19 cellular contexts compared by ENCODE assay signal in the genomic region with DNA sequence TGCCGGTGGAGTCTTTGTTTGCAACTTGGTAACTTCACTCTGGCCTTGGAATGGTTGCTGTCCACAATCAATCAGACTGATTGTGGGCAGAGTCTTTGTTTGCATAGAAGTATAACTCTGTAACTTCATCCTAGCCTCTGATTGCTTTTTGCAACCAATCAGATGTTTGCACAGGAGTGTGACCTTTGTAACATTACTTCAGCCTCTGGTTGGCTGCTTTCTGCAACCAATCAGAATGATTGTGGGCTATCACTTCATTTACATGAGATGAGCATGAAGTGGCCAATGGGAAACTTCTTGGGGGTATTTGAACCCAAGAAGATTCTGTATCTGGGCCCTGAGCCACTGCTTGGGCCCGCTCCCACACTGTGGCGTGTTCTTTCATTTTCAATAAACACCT.
DNase-seq lines count a peak whose midpoint lies in the region; ATAC-seq, FAIRE-seq and TF ChIP-seq lines count a peak whose summit lies in the region.
"Had no signal": no experiment of that assay in that cellular context is flagged by ENCODE, and none has a peak within 500 bp of the region (broad histone marks: within the 10 kb centered on the region; RNA-seq: fewer than 3 reads in every experiment).

No MANE protein-coding gene starts in this region.

- POLR2A ChIA-PET in CD4-positive, alpha-beta T cell (lab: Charles Lee) = no interaction called here
- POLR2A ChIA-PET in HepG2 (lab: Yijun Ruan, JAX) = no interaction called here

- no peaks in the 10 kb centered on the region for H3K27me3 Mint-ChIP-seq in CD4-positive, alpha-beta T cell
- H3K27me3 Mint-ChIP-seq in T-helper 17 cell = no peaks in the 10 kb centered on the region
- H3K27me3 Mint-ChIP-seq: CD4-positive, CD25-positive, alpha-beta regulatory T cell had no signal

- CTCF ChIA-PET in CD4-positive, alpha-beta T cell (lab: Charles Lee) = no interaction called here
- CTCF ChIA-PET in HepG2 (lab: Yijun Ruan, JAX; ENCODE audit: low intra/inter-chr PET ratio, low total read pairs) = no interaction called here

- H3K4me3 Mint-ChIP-seq in CD4-positive, alpha-beta T cell = no peak overlapping the region
- no peak overlapping the region for H3K4me3 Mint-ChIP-seq in T-helper 17 cell
- H3K4me3 Mint-ChIP-seq: CD4-positive, CD25-positive, alpha-beta regulatory T cell; GM23338 had no signal

- no peak for ATAC-seq in CD4-positive, alpha-beta T cell (ENCODE audit: poor library complexity)
- no peak for ATAC-seq in T-helper 17 cell
- ATAC-seq in HepG2 = peak; percentile 68
- no peak for ATAC-seq in HG02678 (IDR thresholded peaks at IDR 0.05; ENCODE audit: unreplicated experiment)
- ATAC-seq in GM18907 (IDR thresholded peaks at IDR 0.05; ENCODE audit: unreplicated experiment) = no peak
- no peak for ATAC-seq in HG03571 (IDR thresholded peaks at IDR 0.05; ENCODE audit: unreplicated experiment)
- ATAC-seq: GM23338 had no signal

- 55% methylated on average over 3 of the region's 3 CpGs for WGBS in HepG2 (ENCODE audit: low lambda C conversion rate)

- no peak overlapping the region for H3K27ac ChIP-seq in CD4-positive, alpha-beta T cell (ENCODE audit: low read depth, low read length)
- H3K27ac ChIP-seq in HepG2 (ENCODE audit: extremely low read length, insufficient read depth, low read length) (no peak overlapping the region), osteoblast (ENCODE audit: low read depth, low read length) (no peak overlapping the region)

- H3K27me3 ChIP-seq in CD4-positive, alpha-beta T cell (ENCODE audit: control insufficient read depth, insufficient read depth, low read length) = no peaks in the 10 kb centered on the region
- H3K27me3 ChIP-seq in HepG2 (ENCODE audit: control insufficient read depth in 1 of 2, insufficient read depth in 2 of 2, low read length in 2 of 2) (peaks cover 0 to 35% of the 10 kb centered on the region in 2 experiments; a peak in 3 of 5 replicates), osteoblast (ENCODE audit: insufficient read depth, low read length) (peaks cover 30% of the 10 kb centered on the region)

- no peak for DNase-seq in CD4-positive, alpha-beta T cell
- no peak for DNase-seq in T-helper 17 cell
- peak; percentile 79 for DNase-seq in HepG2 (ENCODE audit: low spot score)
- DNase-seq in osteoblast (ENCODE audit: insufficient read length, low spot score, missing footprints) = peak; percentile 18
- no peak for DNase-seq in stimulated activated CD4-positive, alpha-beta T cell treated with anti-CD3 and anti-CD28 coated beads, Interleukin-4, amount 100 ng/mL, for 1 hour
- DNase-seq: ACHN; CD4-positive, CD25-positive, alpha-beta regulatory T cell; DMS153; DMS79 treated with DMSO at 0.1 percent for 48 hours; EL; H7 had no signal

- H3K4me1 Mint-ChIP-seq in CD4-positive, alpha-beta T cell (ENCODE audit: low read depth) = peaks cover 67% of the 10 kb centered on the region
- H3K4me1 Mint-ChIP-seq in T-helper 17 cell = peaks cover 18% of the 10 kb centered on the region

- H3K4me2 ChIP-seq in HepG2 (ENCODE audit: low read depth, low read length) (peak overlapping the region; percentile 20; the same call in 1 of the 2 replicates), osteoblast (ENCODE audit: insufficient read depth, low read length) (no peak overlapping the region)
- H3K4me2 ChIP-seq: GM23338 had no signal

- no peaks in the 10 kb centered on the region for H3K36me3 ChIP-seq in HepG2 (replicated peaks in 1 of 2; ENCODE audit: control insufficient read depth in 1 of 2, insufficient read depth in 2 of 2, low read length in 2 of 2)
- no peaks in the 10 kb centered on the region for H3K36me3 ChIP-seq in osteoblast (ENCODE audit: insufficient read depth, low read length)
- H3K36me3 ChIP-seq: BLaER1 treated with 17β-estradiol and CSF1 and Interleukin-3, amounts not matched to agents 10 nM and 100 nM had no signal

- intact Hi-C loops in CD4-positive, alpha-beta T cell (cut with DNase I, micrococcal nuclease) = no loop called here
- intact Hi-C loops in HepG2 (cut with micrococcal nuclease; ENCODE audit: unreplicated experiment) = loop anchor here (10.0 kb wide), 1 partner anchor 49 kb away; no protein-coding TSS in a partner anchor

- H3K79me2 ChIP-seq in HepG2 (ENCODE audit: insufficient read depth, low read length) (no peaks in the 10 kb centered on the region), osteoblast (ENCODE audit: insufficient read depth, low read length) (no peaks in the 10 kb centered on the region)

- no peaks in the 10 kb centered on the region for H3K36me3 Mint-ChIP-seq in CD4-positive, alpha-beta T cell (ENCODE audit: low read depth)
- H3K36me3 Mint-ChIP-seq in T-helper 17 cell (ENCODE audit: low read depth) = no peaks in the 10 kb centered on the region
- H3K36me3 Mint-ChIP-seq: CD4-positive, CD25-positive, alpha-beta regulatory T cell had no signal

- H3K9me3 Mint-ChIP-seq in CD4-positive, alpha-beta T cell = peaks cover 2% of the 10 kb centered on the region
- H3K9me3 Mint-ChIP-seq: GM23338 had no signal

- TF ChIP-seq EP300 in HepG2 (IDR thresholded peaks at IDR 0.05; ENCODE audit: low read depth in 2 of 2, low read length in 2 of 2) (no peak), HepG2 (CRISPR knock-in tag; IDR thresholded peaks at IDR 0.05; ENCODE audit: borderline replicate concordance) (no peak)

- peak; percentile 88 for FAIRE-seq in HepG2 (lab: Jason Lieb, UNC)
- FAIRE-seq: D721Med, G401.6, GM12891 had no signal

- TF ChIP-seq CTCF in CD4-positive, alpha-beta T cell (IDR thresholded peaks at IDR 0.05) = no peak
- no peak for TF ChIP-seq CTCF in HepG2 (CRISPR knock-in tag; IDR thresholded peaks at IDR 0.05)
- no peak for TF ChIP-seq CTCF in osteoblast (IDR thresholded peaks at IDR 0.05; ENCODE audit: extremely low read depth, low read depth, low read length)

- no peak overlapping the region for H3K9ac ChIP-seq in HepG2 (ENCODE audit: insufficient read depth, low read depth, low read length)
- H3K9ac ChIP-seq: BLaER1 treated with 17β-estradiol and CSF1 and Interleukin-3, amounts not matched to agents 10 nM and 100 nM had no signal

- H3K27ac Mint-ChIP-seq in CD4-positive, alpha-beta T cell = peak overlapping the region; percentile 61
- peak overlapping the region; percentile 32 for H3K27ac Mint-ChIP-seq in T-helper 17 cell
- H3K27ac Mint-ChIP-seq: GM23338 had no signal

- TF ChIP-seq POLR2A in HepG2 (IDR thresholded peaks at IDR 0.05; ENCODE audit: insufficient read depth in 1 of 2, low read depth in 2 of 2, low read length in 2 of 2) = no peak

- H3K4me3 ChIP-seq in HepG2 (replicated peaks in 1 of 3; ENCODE audit: insufficient read depth in 1 of 3, low read depth in 2 of 3, low read length in 3 of 3) (no peak overlapping the region), osteoblast (ENCODE audit: insufficient read depth, low read length) (no peak overlapping the region)
- H3K4me3 ChIP-seq: BLaER1 treated with 17β-estradiol and CSF1 and Interleukin-3, amounts not matched to agents 10 nM and 100 nM; GM23338 had no signal

- no peak for TF ChIP-seq RAD21 in HepG2 (CRISPR knock-in tag; IDR thresholded peaks at IDR 0.05)

- H3K4me1 ChIP-seq in HepG2 (ENCODE audit: insufficient read depth, low read length) = peaks cover 47% of the 10 kb centered on the region
- no peaks in the 10 kb centered on the region for H3K4me1 ChIP-seq in osteoblast (ENCODE audit: insufficient read depth, low read length)

- in situ Hi-C loops in HepG2 (cut with HindIII; ENCODE audit: extremely low pct_ligation_motif_present, low pct_unique_long_range_greater_than_20kb) = no loop called here

- H2AFZ ChIP-seq in HepG2 (ENCODE audit: low read length) (no peak overlapping the region), osteoblast (ENCODE audit: low read length) (no peak overlapping the region)
- H2AFZ ChIP-seq: GM23338 had no signal

- H4K20me1 ChIP-seq in HepG2 (ENCODE audit: insufficient read depth, low read length) = no peaks in the 10 kb centered on the region
- H4K20me1 ChIP-seq in osteoblast (ENCODE audit: insufficient read depth, low read length) = no peaks in the 10 kb centered on the region
- H4K20me1 ChIP-seq: BLaER1 treated with 17β-estradiol and CSF1 and Interleukin-3, amounts not matched to agents 10 nM and 100 nM had no signal

- H3K9me3 ChIP-seq in CD4-positive, alpha-beta T cell (ENCODE audit: control insufficient read depth, low read length) = no peaks in the 10 kb centered on the region
- H3K9me3 ChIP-seq in T-helper 17 cell (ENCODE audit: control insufficient read depth, low read length, poor library complexity, severe bottlenecking) (no peaks in the 10 kb centered on the region), HepG2 (ENCODE audit: low read length) (no peaks in the 10 kb centered on the region), osteoblast (ENCODE audit: low read depth, low read length) (no peaks in the 10 kb centered on the region)
- H3K9me3 ChIP-seq: BLaER1 treated with 17β-estradiol and CSF1 and Interleukin-3, amounts not matched to agents 10 nM and 100 nM had no signal

- BruUV-seq in HepG2 (replicated peaks; lab: Mats Ljungman, UMichigan) = no TSS peak

TF ChIP-seq in HepG2, 621 proteins besides CTCF, POLR2A, EP300 and RAD21 (continues in another document):
- TF ChIP-seq HNF4A (CRISPR knock-in tag; IDR thresholded peaks at IDR 0.05) = peak; percentile 77
- peak; percentile 72 for TF ChIP-seq NFYB (CRISPR knock-in tag; IDR thresholded peaks at IDR 0.05)
- no peak for TF ChIP-seq ZBTB7A (CRISPR knock-in tag; IDR thresholded peaks at IDR 0.05)
- TF ChIP-seq ELF4 (CRISPR knock-in tag; IDR thresholded peaks at IDR 0.05; ENCODE audit: borderline replicate concordance) = no peak
- TF ChIP-seq, protein P1, sequence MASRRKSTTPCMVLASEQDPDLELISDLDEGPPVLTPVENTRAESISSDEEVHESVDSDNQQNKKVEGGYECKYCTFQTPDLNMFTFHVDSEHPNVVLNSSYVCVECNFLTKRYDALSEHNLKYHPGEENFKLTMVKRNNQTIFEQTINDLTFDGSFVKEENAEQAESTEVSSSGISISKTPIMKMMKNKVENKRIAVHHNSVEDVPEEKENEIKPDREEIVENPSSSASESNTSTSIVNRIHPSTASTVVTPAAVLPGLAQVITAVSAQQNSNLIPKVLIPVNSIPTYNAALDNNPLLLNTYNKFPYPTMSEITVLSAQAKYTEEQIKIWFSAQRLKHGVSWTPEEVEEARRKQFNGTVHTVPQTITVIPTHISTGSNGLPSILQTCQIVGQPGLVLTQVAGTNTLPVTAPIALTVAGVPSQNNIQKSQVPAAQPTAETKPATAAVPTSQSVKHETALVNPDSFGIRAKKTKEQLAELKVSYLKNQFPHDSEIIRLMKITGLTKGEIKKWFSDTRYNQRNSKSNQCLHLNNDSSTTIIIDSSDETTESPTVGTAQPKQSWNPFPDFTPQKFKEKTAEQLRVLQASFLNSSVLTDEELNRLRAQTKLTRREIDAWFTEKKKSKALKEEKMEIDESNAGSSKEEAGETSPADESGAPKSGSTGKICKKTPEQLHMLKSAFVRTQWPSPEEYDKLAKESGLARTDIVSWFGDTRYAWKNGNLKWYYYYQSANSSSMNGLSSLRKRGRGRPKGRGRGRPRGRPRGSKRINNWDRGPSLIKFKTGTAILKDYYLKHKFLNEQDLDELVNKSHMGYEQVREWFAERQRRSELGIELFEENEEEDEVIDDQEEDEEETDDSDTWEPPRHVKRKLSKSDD (CRISPR knock-in tag; IDR thresholded peaks at IDR 0.05; ENCODE audit: low read depth) = no peak
- TF ChIP-seq ZNF891 (CRISPR knock-in tag; IDR thresholded peaks at IDR 0.05) = no peak
- TF ChIP-seq GATAD2A (CRISPR knock-in tag; IDR thresholded peaks at IDR 0.05) = peak; percentile 43
- no peak for TF ChIP-seq TOPORS (CRISPR knock-in tag; IDR thresholded peaks at IDR 0.05)

Comparison
In these comparisons a context has a peak if more than half of its experiments do, and no peak if none do; other contexts are left out.
1. DNase-seq: peak in HepG2 (single experiment) and osteoblast (single experiment); none in CD4-positive, alpha-beta T cell (0 of 10), T-helper 17 cell (0 of 3) and stimulated activated CD4-positive, alpha-beta T cell treated with anti-CD3 and anti-CD28 coated beads, Interleukin-4, amount 100 ng/mL, for 1 hour (single experiment).